ENCODE assay signal across 9 cellular contexts in the genomic region with DNA sequence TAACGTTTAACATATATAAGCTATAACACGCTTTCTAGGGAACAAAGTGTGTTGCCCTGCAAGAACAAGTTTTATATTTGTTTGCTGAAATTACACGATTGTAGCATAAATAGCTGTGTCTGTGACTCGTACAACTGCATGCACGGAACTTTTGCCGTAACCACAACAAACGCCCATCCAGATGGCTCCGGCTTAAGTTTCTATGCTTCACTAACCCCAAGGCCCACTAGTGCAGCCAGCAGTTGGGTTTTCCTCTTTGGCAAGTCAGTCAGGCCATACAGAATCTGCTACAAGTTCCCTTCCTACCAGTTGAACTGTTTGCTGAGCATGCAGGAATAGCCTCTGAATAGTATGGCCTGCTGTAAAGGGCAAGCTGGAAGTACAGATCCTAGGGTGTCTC. TPM values are rescaled to one million over a fixed set of nuclear protein-coding genes. Genes with fewer than 3 reads are reported as not detected.
DNase-seq lines count a peak whose midpoint lies in the region; ATAC-seq, FAIRE-seq and TF ChIP-seq lines count a peak whose summit lies in the region.
"Had no signal": no experiment of that assay in that cellular context is flagged by ENCODE, and none has a peak within 500 bp of the region (broad histone marks: within the 10 kb centered on the region; RNA-seq: fewer than 3 reads in every experiment).

No MANE protein-coding gene starts in this region.

- H3K23ac ChIP-seq in neuronal stem cell (ENCODE audit: low read depth, low read length, poor library complexity): no peak overlapping the region

- no peak overlapping the region for H2AK5ac ChIP-seq in neuronal stem cell (ENCODE audit: low read depth, low read length)

- no peak overlapping the region for H2BK5ac ChIP-seq in neuronal stem cell (ENCODE audit: low read length)

- ATAC-seq in HG03135 (IDR thresholded peaks at IDR 0.05; ENCODE audit: unreplicated experiment): peak; percentile 45

- no peak overlapping the region for H3K4ac ChIP-seq in neuronal stem cell (ENCODE audit: low read length)

- FAIRE-seq in GM18507 (lab: Jason Lieb, UNC): peak; percentile 72

- H3K79me1 ChIP-seq in neuronal stem cell (ENCODE audit: low read depth, low read length): peaks cover 5% of the 10 kb centered on the region

- no peak overlapping the region for H2BK15ac ChIP-seq in neuronal stem cell (ENCODE audit: low read length)

- in situ Hi-C loops in astrocyte of the spinal cord (cut with HindIII; ENCODE audit: low sequenced_read_pairs): no loop called here

- no peak overlapping the region for H3K4me3 ChIP-seq in astrocyte of the spinal cord (ENCODE audit: low read depth, low read length)
- peak overlapping the region in 1 of 2 donors; percentile 8 for H3K4me3 ChIP-seq in neuronal stem cell (ENCODE audit: low read length in 2 of 2)

- no peak overlapping the region for H2BK12ac ChIP-seq in neuronal stem cell (ENCODE audit: low read length)

- peaks cover 9 to 57% of the 10 kb centered on the region in 2 donors for H3K36me3 ChIP-seq in neuronal stem cell (replicated peaks in 1 of 2; ENCODE audit: control insufficient read depth in 2 of 2, insufficient read depth in 2 of 2, low read length in 2 of 2)

- H3K14ac ChIP-seq in neuronal stem cell (ENCODE audit: low read length): no peak overlapping the region

- no peak overlapping the region for H4K8ac ChIP-seq in neuronal stem cell (ENCODE audit: low read depth, low read length)

- no peak overlapping the region for H3K18ac ChIP-seq in neuronal stem cell (ENCODE audit: low read length)

- H4K91ac ChIP-seq in neuronal stem cell (ENCODE audit: low read depth, low read length, poor library complexity): no peak overlapping the region

- no peak overlapping the region for H2AFZ ChIP-seq in neuronal stem cell (ENCODE audit: low read length)

- H3K27me3 ChIP-seq in neuronal stem cell (ENCODE audit: control insufficient read depth in 3 of 3, insufficient read depth in 3 of 3, low read depth in 1 of 3, low read length in 3 of 3): no peaks in the 10 kb centered on the region

- peak overlapping the region; percentile 98 for H3K27ac ChIP-seq in neuronal stem cell (replicated peaks; ENCODE audit: low read length)

- no peak overlapping the region for H2BK120ac ChIP-seq in neuronal stem cell (ENCODE audit: low read depth, low read length)

- H3K4me2 ChIP-seq in neuronal stem cell (ENCODE audit: insufficient read depth, low read length, poor library complexity, severe bottlenecking): peak overlapping the region; percentile 34

- H3K4me1 ChIP-seq in neuronal stem cell (ENCODE audit: control insufficient read depth in 2 of 2, insufficient read depth in 1 of 2, low read depth in 1 of 2, low read length in 2 of 2): peaks cover 22 to 46% of the 10 kb centered on the region in 2 donors

- no peaks in the 10 kb centered on the region for H3K9me3 ChIP-seq in neuronal stem cell (replicated peaks in 1 of 2; ENCODE audit: control insufficient read depth in 2 of 2, insufficient read depth in 1 of 2, low read depth in 1 of 2, low read length in 2 of 2)

- no peak overlapping the region for H3K9ac ChIP-seq in neuronal stem cell (ENCODE audit: low read depth, low read length, poor library complexity)

- TF ChIP-seq CTCF in astrocyte of the spinal cord (IDR thresholded peaks at IDR 0.05; ENCODE audit: low read depth, low read length): no peak
- no peak for TF ChIP-seq CTCF in GM20000 (IDR thresholded peaks at IDR 0.05; ENCODE audit: extremely low read depth, missing control alignments)

- no CpG with 5 or more reads among the region's 8 CpGs for WGBS in neuronal stem cell (ENCODE audit: extremely low coverage in 2 of 2, insufficient read length in 2 of 2, insufficient replicate concordance in 1 of 2), 2 donors

- DNase-seq in GM18507 (ENCODE audit: extremely low spot score, insufficient read length, low read depth) (no peak), astrocyte of the spinal cord (ENCODE audit: low read depth, low spot score) (peak; percentile 74), neuronal stem cell (ENCODE audit: low spot score) (peak; percentile 54), epidermal melanocyte (ENCODE audit: insufficient read length, low spot score) (no peak), NCI-H774 (lab: John Stamatoyannopoulos, UW) (no peak), T-helper 1 cell (no peak), GM20000 (ENCODE audit: low spot score) (no peak)
- DNase-seq: activated gamma-delta T cell treated with Interleukin-2 at 50 U/mL for 16 hours had no signal

RNA-seq across cellular contexts. Expression of a gene that starts 12.1 kb away (rescaled TPM):
- 288 TPM for polyA plus RNA-seq in neuronal stem cell (2013, experiment 1 of 2)
- 282 TPM for polyA plus RNA-seq in neuronal stem cell (2013, experiment 2 of 2)

Comparison
In these comparisons a context has a peak if more than half of its experiments do, and no peak if none do; other contexts are left out.
1. DNase-seq: peak in astrocyte of the spinal cord (single experiment) and neuronal stem cell (single experiment); none in GM18507 (single experiment), epidermal melanocyte (single experiment), NCI-H774 (single experiment), T-helper 1 cell (0 of 5) and GM20000 (single experiment).